Comparison of ENCODE assay signal across 12 cellular contexts in genomic region chr3:47890832-47891620, GRCh38.
A peak's percentile ranks its signal among the peaks of the same experiment; 100 is the strongest.
DNase-seq lines count a peak whose midpoint lies in the region; ATAC-seq and TF ChIP-seq lines count a peak whose summit lies in the region.
"Had no signal": no experiment of that assay in that cellular context is flagged by ENCODE, and none has a peak within 500 bp of the region (broad histone marks: within the 10 kb centered on the region; RNA-seq: fewer than 3 reads in every experiment).

No MANE protein-coding gene starts in this region.

- no peaks in the 10 kb centered on the region for H3K4me1 ChIP-seq in CD8-positive, alpha-beta T cell (ENCODE audit: insufficient read depth, low read length)
- H3K4me1 ChIP-seq: right lobe of liver had no signal

- CTCF ChIA-PET in CD8-positive, alpha-beta T cell (lab: Charles Lee): interaction anchor here (1.8 kb wide), 1 partner anchor 54 kb away, joined by 4 read pairs; no protein-coding TSS in a partner anchor

- no peak for TF ChIP-seq CTCF in CD8-positive, alpha-beta T cell (IDR thresholded peaks at IDR 0.05)

- H3K9me3 ChIP-seq in CD8-positive, alpha-beta T cell (ENCODE audit: low read length): no peaks in the 10 kb centered on the region
- H3K9me3 ChIP-seq: right lobe of liver had no signal

- H3K27ac ChIP-seq in cingulate gyrus (ENCODE audit: low read depth, low read length): peak overlapping the region; percentile 87
- H3K27ac ChIP-seq in CD8-positive, alpha-beta T cell (ENCODE audit: low read depth, low read length): no peak overlapping the region
- H3K27ac ChIP-seq: right lobe of liver had no signal

- POLR2A ChIA-PET in CD8-positive, alpha-beta T cell (lab: Charles Lee): no interaction called here

- no peaks in the 10 kb centered on the region for H3K27me3 Mint-ChIP-seq in CD8-positive, alpha-beta T cell (ENCODE audit: low read depth)

- ATAC-seq in left colon (peak; percentile 14), GM21423 (IDR thresholded peaks at IDR 0.05; ENCODE audit: unreplicated experiment) (no peak), HG03342 (IDR thresholded peaks at IDR 0.05; ENCODE audit: unreplicated experiment) (no peak)
- no peak for ATAC-seq in CD8-positive, alpha-beta T cell
- ATAC-seq: HCT116 had no signal

- no peaks in the 10 kb centered on the region for H3K9me3 Mint-ChIP-seq in CD8-positive, alpha-beta T cell

- no peaks in the 10 kb centered on the region for H3K36me3 ChIP-seq in CD8-positive, alpha-beta T cell (ENCODE audit: insufficient read depth, low read length)

- intact Hi-C loops in left colon (cut with DNase I, micrococcal nuclease): no loop called here
- intact Hi-C loops in CD8-positive, alpha-beta T cell (cut with DNase I, micrococcal nuclease): no loop called here

- no peak overlapping the region for H3K4me3 ChIP-seq in CD8-positive, alpha-beta T cell (ENCODE audit: low read depth, low read length)
- H3K4me3 ChIP-seq: right lobe of liver had no signal

- no peak overlapping the region for H3K27ac Mint-ChIP-seq in CD8-positive, alpha-beta T cell

- H3K4me3 Mint-ChIP-seq in CD8-positive, alpha-beta T cell: no peak overlapping the region

- peak in 11 of 14 donors; percentile 16 to 84 (median 50) for DNase-seq in C1 segment of cervical spinal cord (lab: John Stamatoyannopoulos, UW)
- peak in 1 of 2 donors; percentile 33 for DNase-seq in left colon
- peak; percentile 63 for DNase-seq in putamen (ENCODE audit: low spot score)
- DNase-seq in amniotic stem cell (lab: John Stamatoyannopoulos, UW): no peak
- no peak for DNase-seq in CD8-positive, alpha-beta T cell
- DNase-seq: activated T-cell treated with anti-CD3 and anti-CD28 coated beads, Interleukin-2, amount 50 U/mL, for 1 hour; NCI-H1048; right lobe of liver had no signal

- H3K27me3 ChIP-seq in CD8-positive, alpha-beta T cell (ENCODE audit: insufficient read depth, low read length): no peaks in the 10 kb centered on the region
- H3K27me3 ChIP-seq: right lobe of liver had no signal

- H3K36me3 Mint-ChIP-seq in CD8-positive, alpha-beta T cell: peaks cover 52% of the 10 kb centered on the region

- no peaks in the 10 kb centered on the region for H3K4me1 Mint-ChIP-seq in CD8-positive, alpha-beta T cell (ENCODE audit: low read depth)

Comparison
In these comparisons a context has a peak if more than half of its experiments do, and no peak if none do; other contexts are left out.
1. DNase-seq: peak in C1 segment of cervical spinal cord (11 of 14) and putamen (single experiment); none in amniotic stem cell (single experiment) and CD8-positive, alpha-beta T cell (0 of 7).